Comparison of ENCODE assay signal across 8 cellular contexts in the genomic region with DNA sequence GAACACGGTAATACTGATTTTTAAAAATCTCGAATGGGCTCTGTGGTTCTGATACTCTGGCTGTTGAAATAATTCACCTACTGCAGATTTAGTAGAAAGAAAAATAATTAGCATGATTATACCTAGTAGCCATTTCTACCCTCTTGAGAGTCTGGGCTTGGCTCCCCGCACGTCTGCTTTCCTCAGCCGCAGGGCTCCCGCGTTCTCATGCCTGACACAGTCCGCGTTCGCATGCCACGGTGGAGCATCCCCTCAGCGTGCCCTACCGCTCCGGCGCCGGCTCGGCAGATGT. TPM values are rescaled to one million over a fixed set of nuclear protein-coding genes. Genes with fewer than 3 reads are reported as not detected.
DNase-seq lines count a peak whose midpoint lies in the region; ATAC-seq and TF ChIP-seq lines count a peak whose summit lies in the region.

No MANE protein-coding gene starts in this region.

- no peak for ATAC-seq in activated CD4-positive, alpha-beta T cell treated with anti-CD3 and anti-CD28 coated beads for 36 hours
- ATAC-seq in GM18907 (IDR thresholded peaks at IDR 0.05; ENCODE audit: unreplicated experiment) = no peak

- no peak for TF ChIP-seq CTCF in testis (IDR thresholded peaks at IDR 0.05)

- no peak for DNase-seq in activated CD4-positive, alpha-beta T cell treated with anti-CD3 and anti-CD28 coated beads for 36 hours
- no peak for DNase-seq in activated CD4-positive, alpha-beta T cell treated with anti-CD3 and anti-CD28 coated beads, Interleukin-2, amount 50 U/mL, for 4 hours
- no peak for DNase-seq in adipocyte (ENCODE audit: low read depth)
- peak; percentile 74 for DNase-seq in testis
- DNase-seq in activated gamma-delta T cell treated with Interleukin-2 at 50 U/mL for 16 hours = no peak
- no peak for DNase-seq in iPS-NIHi11 (ENCODE audit: low spot score)

- TF ChIP-seq POLR2A in testis (IDR thresholded peaks at IDR 0.05) = no peak

- H3K9me3 Mint-ChIP-seq in activated CD4-positive, alpha-beta T cell treated with anti-CD3 and anti-CD28 coated beads for 36 hours (ENCODE audit: low read depth) = no peaks in the 10 kb centered on the region

- intact Hi-C loops in activated CD4-positive, alpha-beta T cell treated with anti-CD3 and anti-CD28 coated beads for 36 hours (cut with DNase I, micrococcal nuclease) = loop anchor here (1.0 to 10.0 kb wide), 13 partner anchors 48 to 1864 kb away; partner anchors contain the start of genes PLK2 (in 2 of the 2), SETD9 (in 2 of the 2), IL6ST (in 1 of the 2) and MIER3 (in 1 of the 2)
- intact Hi-C loops in testis (cut with DNase I; ENCODE audit: low total_unique reads) = no loop called here

- H3K4me3 ChIP-seq in adipocyte (ENCODE audit: low read length) (peak overlapping the region; percentile 97), testis (peak overlapping the region; percentile 77 to 93)

- no peaks in the 10 kb centered on the region for H3K27me3 Mint-ChIP-seq in activated CD4-positive, alpha-beta T cell treated with anti-CD3 and anti-CD28 coated beads for 36 hours

- H3K27me3 ChIP-seq in adipocyte (replicated peaks; ENCODE audit: control insufficient read depth, insufficient read depth, low read length) = no peaks in the 10 kb centered on the region
- H3K27me3 ChIP-seq in layer of hippocampus (ENCODE audit: control insufficient read depth, insufficient read depth, low read length) = no peaks in the 10 kb centered on the region
- no peaks in the 10 kb centered on the region for H3K27me3 ChIP-seq in testis

- H3K4me1 ChIP-seq in adipocyte (ENCODE audit: control insufficient read depth, insufficient read depth, low read length) (peaks cover 23% of the 10 kb centered on the region), testis (peaks cover 6% of the 10 kb centered on the region)

- peaks cover 28% of the 10 kb centered on the region for H3K36me3 Mint-ChIP-seq in activated CD4-positive, alpha-beta T cell treated with anti-CD3 and anti-CD28 coated beads for 36 hours (ENCODE audit: low read depth)

- CTCF ChIA-PET in activated CD4-positive, alpha-beta T cell treated with anti-CD3 and anti-CD28 coated beads for 36 hours (lab: Charles Lee) = interaction anchor here (0.6 to 1.4 kb wide), 4 partner anchors 19 to 276 kb away, joined by 3 to 5 read pairs (median 4); no protein-coding TSS in a partner anchor

- POLR2A ChIA-PET in activated CD4-positive, alpha-beta T cell treated with anti-CD3 and anti-CD28 coated beads for 36 hours (lab: Charles Lee) = interaction anchor here (0.7 to 1.1 kb wide), 4 partner anchors 10 to 264 kb away, joined by 3 to 10 read pairs (median 4); partner anchors contain the start of gene SETD9

- H3K4me3 Mint-ChIP-seq in activated CD4-positive, alpha-beta T cell treated with anti-CD3 and anti-CD28 coated beads for 36 hours = peak overlapping the region; percentile 83

- peak overlapping the region; percentile 93 for H3K27ac Mint-ChIP-seq in activated CD4-positive, alpha-beta T cell treated with anti-CD3 and anti-CD28 coated beads for 36 hours

- H3K9ac ChIP-seq in adipocyte (ENCODE audit: low read length) = peak overlapping the region; percentile 92

- H3K9me3 ChIP-seq in adipocyte (ENCODE audit: control insufficient read depth, low read length) = no peaks in the 10 kb centered on the region
- no peaks in the 10 kb centered on the region for H3K9me3 ChIP-seq in testis

- no peaks in the 10 kb centered on the region for H3K36me3 ChIP-seq in adipocyte (ENCODE audit: control insufficient read depth, insufficient read depth, low read length, severe bottlenecking)
- H3K36me3 ChIP-seq in testis (ENCODE audit: low read depth, missing control alignments) = no peaks in the 10 kb centered on the region

- 0 to 1% methylated on average over 17 of the region's 17 CpGs for WGBS in testis, 2 donors

- H3K27ac ChIP-seq in layer of hippocampus (ENCODE audit: low read depth, low read length) = peak overlapping the region; percentile 99
- peak overlapping the region; percentile 100 for H3K27ac ChIP-seq in testis

- H3K4me1 Mint-ChIP-seq in activated CD4-positive, alpha-beta T cell treated with anti-CD3 and anti-CD28 coated beads for 36 hours = peaks cover 18% of the 10 kb centered on the region

RNA-seq across cellular contexts. Expression of gene GPBP1, which starts 0.9 kb away (rescaled TPM):
- total RNA-seq in activated CD4-positive, alpha-beta T cell treated with anti-CD3 and anti-CD28 coated beads for 36 hours = 100 to 1,000 TPM in 1 of 2 experiments, 10 to 100 TPM in 1; 91.8 to 116 TPM
- 100 to 1,000 TPM; 137 to 167 TPM for total RNA-seq in testis
- polyA plus RNA-seq in testis (ENCODE audit: insufficient read depth, low read depth, low replicate concordance) = 109 TPM
